Comparison of ENCODE assay signal across 8 cellular contexts in the genomic region with DNA sequence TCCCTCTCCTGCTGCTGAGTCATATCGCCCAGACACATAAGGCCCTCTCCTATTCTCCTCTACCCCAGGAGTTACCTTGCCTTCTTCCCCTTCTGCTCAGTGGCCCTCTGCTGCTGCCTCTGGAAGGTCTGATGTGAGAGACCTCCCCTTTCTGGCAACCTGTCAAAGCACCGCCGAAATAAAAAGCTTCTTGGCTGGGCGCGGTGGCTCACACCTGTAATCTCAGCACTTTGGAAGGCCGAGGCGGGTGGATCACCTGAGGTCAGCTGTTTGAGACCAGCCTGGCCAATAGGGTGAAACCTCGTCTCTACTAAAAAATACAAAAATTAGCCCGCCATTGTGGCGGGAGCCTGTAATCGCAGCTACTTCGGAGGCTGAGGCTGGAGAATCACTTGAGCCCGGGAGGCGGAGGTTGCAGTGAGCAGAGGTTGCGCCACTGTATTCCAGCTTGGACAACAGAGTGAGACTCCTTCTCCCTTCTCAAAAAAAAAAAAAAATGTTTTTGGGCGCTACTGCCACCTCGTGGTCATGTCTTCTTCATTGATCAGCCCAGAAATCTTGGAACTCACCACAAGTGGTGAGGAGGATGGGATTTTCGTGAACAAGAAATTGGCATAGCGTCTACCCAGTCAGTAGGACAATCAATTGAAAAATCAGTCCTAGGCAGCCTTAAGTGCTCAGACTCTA. TPM values are rescaled to one million over a fixed set of nuclear protein-coding genes. Genes with fewer than 3 reads are reported as not detected.
DNase-seq lines count a peak whose midpoint lies in the region; TF ChIP-seq lines count a peak whose summit lies in the region.

No MANE protein-coding gene starts in this region.

- TF ChIP-seq CTCF in GM10248 (IDR thresholded peaks at IDR 0.05; ENCODE audit: control extremely low read depth, extremely low read depth, low read depth, missing control alignments) (peak; percentile 45), brain microvascular endothelial cell (IDR thresholded peaks at IDR 0.05; ENCODE audit: low read depth, low read length, missing control alignments) (peak; percentile 54)

- POLR2A ChIA-PET in GM10248 (lab: Yijun Ruan, JAX), result no interaction called here

- H3K27ac ChIP-seq in brain microvascular endothelial cell (no peak overlapping the region), mesenchymal stem cell (ENCODE audit: low read length, poor library complexity, severe bottlenecking) (no peak overlapping the region)

- H3K27me3 ChIP-seq in brain microvascular endothelial cell (replicated peaks) (no peaks in the 10 kb centered on the region), mesenchymal stem cell (ENCODE audit: control insufficient read depth in 1 of 2, insufficient read depth in 1 of 2, low read length in 2 of 2) (peaks cover 0 to 48% of the 10 kb centered on the region in 2 experiments)

- H3K23ac ChIP-seq in mesenchymal stem cell (ENCODE audit: low read length in 2 of 2), result no peak overlapping the region

- 89% methylated on average over 16 of the region's 19 CpGs for WGBS in mesenchymal stem cell

- no peak overlapping the region for H2BK120ac ChIP-seq in mesenchymal stem cell (ENCODE audit: low read depth, low read length)

- DNase-seq in AG08395 (ENCODE audit: low spot score) (peak; percentile 11), GM10248 (ENCODE audit: extremely low spot score) (no peak), NCI-H128 (lab: John Stamatoyannopoulos, UW; ENCODE audit: unreplicated experiment) (peak; percentile 5), brain microvascular endothelial cell (no peak), mesenchymal stem cell (peak; percentile 0), KG1 (lab: John Stamatoyannopoulos, UW) (no peak)
- DNase-seq in activated CD8-positive, alpha-beta memory T cell treated with anti-CD3 and anti-CD28 coated beads for 24 hours, result no peak
- no peak for DNase-seq in activated effector memory CD4-positive, alpha-beta T cell treated with anti-CD3 and anti-CD28 coated beads, Interleukin-2, amount 50 U/mL, for 16 hours

- no peaks in the 10 kb centered on the region for H3K9me3 ChIP-seq in mesenchymal stem cell (ENCODE audit: control insufficient read depth, low read length)

- H3K36me3 ChIP-seq in brain microvascular endothelial cell (replicated peaks) (no peaks in the 10 kb centered on the region), mesenchymal stem cell (ENCODE audit: control insufficient read depth in 1 of 2, insufficient read depth in 2 of 2, low read depth in 1 of 2, low read length in 2 of 2) (no peaks in the 10 kb centered on the region)

- H2BK12ac ChIP-seq in mesenchymal stem cell (ENCODE audit: low read length in 2 of 2), result no peak overlapping the region

- no peak overlapping the region for H2AFZ ChIP-seq in mesenchymal stem cell (ENCODE audit: low read depth, low read length)

- H3K18ac ChIP-seq in mesenchymal stem cell (ENCODE audit: low read depth in 1 of 2, low read length in 2 of 2), result no peak overlapping the region

- H2BK15ac ChIP-seq in mesenchymal stem cell (ENCODE audit: low read depth, poor library complexity, severe bottlenecking), result no peak overlapping the region

- H3K14ac ChIP-seq in mesenchymal stem cell (ENCODE audit: low read length in 2 of 2), result no peak overlapping the region

- in situ Hi-C loops in brain microvascular endothelial cell (cut with HindIII; ENCODE audit: low pct_ligation_motif_present, low sequenced_read_pairs), result no loop called here

- no peaks in the 10 kb centered on the region for H3K4me1 ChIP-seq in mesenchymal stem cell (ENCODE audit: control insufficient read depth, insufficient read depth, low read depth, low read length)

- no peak overlapping the region for H3K4ac ChIP-seq in mesenchymal stem cell (ENCODE audit: low read depth in 1 of 2, low read length in 2 of 2)

- H3K4me3 ChIP-seq in brain microvascular endothelial cell (ENCODE audit: low read depth, low read length), result no peak overlapping the region
- no peak overlapping the region for H3K4me3 ChIP-seq in mesenchymal stem cell (ENCODE audit: insufficient read depth in 1 of 2, low read depth in 1 of 2, low read length in 2 of 2)

- H3K79me1 ChIP-seq in mesenchymal stem cell (replicated peaks; ENCODE audit: low read length, poor library complexity, severe bottlenecking), result no peaks in the 10 kb centered on the region

- no peak overlapping the region for H2AK5ac ChIP-seq in mesenchymal stem cell (ENCODE audit: low read length, severe bottlenecking)

- H4K8ac ChIP-seq in mesenchymal stem cell (ENCODE audit: low read length), result no peak overlapping the region

- CTCF ChIA-PET in GM10248 (lab: Yijun Ruan, JAX), result interaction anchor here (0.8 to 1.8 kb wide), 7 partner anchors 8 to 925 kb away, joined by 3 to 7 read pairs (median 4); no protein-coding TSS in a partner anchor

- H2BK5ac ChIP-seq in mesenchymal stem cell (ENCODE audit: low read depth, low read length, poor library complexity, severe bottlenecking), result no peak overlapping the region

- no peak overlapping the region for H3K4me2 ChIP-seq in mesenchymal stem cell (ENCODE audit: low read length, poor library complexity, severe bottlenecking)

- no peak overlapping the region for H4K91ac ChIP-seq in mesenchymal stem cell (ENCODE audit: low read length)

- H3K9ac ChIP-seq in mesenchymal stem cell (ENCODE audit: low read length), result no peak overlapping the region

RNA-seq across cellular contexts. Expression of a gene that starts 8.6 kb away (rescaled TPM):
- polyA plus RNA-seq in mesenchymal stem cell (2013, experiment 1 of 2), result not detected
- not detected for polyA plus RNA-seq in mesenchymal stem cell (2013, experiment 2 of 2)

Comparison
In these comparisons a context has a peak if more than half of its experiments do, and no peak if none do; other contexts are left out.
1. DNase-seq: peak in AG08395 (single experiment), NCI-H128 (single experiment) and mesenchymal stem cell (single experiment); none in GM10248 (single experiment), brain microvascular endothelial cell (single experiment), activated CD8-positive, alpha-beta memory T cell treated with anti-CD3 and anti-CD28 coated beads for 24 hours (single experiment), KG1 (single experiment) and activated effector memory CD4-positive, alpha-beta T cell treated with anti-CD3 and anti-CD28 coated beads, Interleukin-2, amount 50 U/mL, for 16 hours (single experiment).